Comparison of ENCODE assay signal across 24 cellular contexts in the genomic region with DNA sequence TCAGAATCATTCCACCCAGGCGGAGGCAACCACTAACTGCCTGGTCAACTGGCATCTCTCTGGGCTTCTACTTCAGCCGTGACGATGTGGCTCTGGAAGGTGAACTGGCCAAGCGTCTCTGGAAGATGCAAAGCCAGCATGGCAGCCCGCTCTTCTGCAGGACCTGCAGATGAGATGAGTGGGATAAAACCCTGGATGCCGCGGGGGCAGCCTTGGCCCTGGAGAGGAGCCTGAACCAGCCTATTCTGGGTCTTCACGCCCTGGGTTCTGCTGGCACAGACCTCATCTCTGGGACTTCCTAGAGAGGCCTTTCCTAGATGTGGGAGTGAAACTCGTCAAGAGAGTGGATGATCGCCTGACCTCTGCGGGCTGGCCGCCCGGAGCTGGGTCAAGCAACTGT.
"Had no signal": no experiment of that assay in that cellular context is flagged by ENCODE, and none has a peak within 500 bp of the region (broad histone marks: within the 10 kb centered on the region; RNA-seq: fewer than 3 reads in every experiment).

No MANE protein-coding gene starts in this region.

- H3K27me3 Mint-ChIP-seq: memory B cell had no signal

- DNase-seq: colonic mucosa; cortex of kidney; effector CD4-positive, alpha-beta T cell; effector memory CD4-positive, alpha-beta T cell; foreskin keratinocyte; glutamatergic neuron; head of caudate nucleus; hypothalamus; immature natural killer cell; islet precursor cell; left cardiac atrium; left lung; left ventricle myocardium superior; mammary epithelial cell; mesendoderm; midbrain; naive thymus-derived CD4-positive, alpha-beta T cell had no signal

- FAIRE-seq: endothelial cell of umbilical vein, frontal cortex had no signal

- H3K9me3 ChIP-seq: colonic mucosa, esophagus muscularis mucosa, left lung had no signal

- H3K9me3 Mint-ChIP-seq: dendritic cell treated with granulocyte-macrophage colony-stimulating factor and Interleukin-4, amounts not matched to agents 40 ng/mL and 50 ng/mL, for 4 days; immature natural killer cell; memory B cell; naive thymus-derived CD4-positive, alpha-beta T cell had no signal

- H3K4me1 ChIP-seq: colonic mucosa, foreskin keratinocyte had no signal

- H3K27me3 ChIP-seq: colonic mucosa, esophagus muscularis mucosa, foreskin keratinocyte, hepatocyte, left lung had no signal

- H3K27ac ChIP-seq: colonic mucosa, esophagus muscularis mucosa, foreskin keratinocyte, hepatocyte, left lung had no signal

- H3K36me3 ChIP-seq: colonic mucosa, esophagus muscularis mucosa, left lung had no signal

- H3K36me3 Mint-ChIP-seq: immature natural killer cell; memory B cell; naive thymus-derived CD4-positive, alpha-beta T cell had no signal

- ATAC-seq: foreskin keratinocyte; left cardiac atrium; left lung; left ventricle myocardium superior; naive thymus-derived CD4-positive, alpha-beta T cell had no signal

- H3K4me3 Mint-ChIP-seq: dendritic cell treated with granulocyte-macrophage colony-stimulating factor and Interleukin-4, amounts not matched to agents 40 ng/mL and 50 ng/mL, for 4 days; immature natural killer cell; memory B cell; naive thymus-derived CD4-positive, alpha-beta T cell had no signal

- H3K4me3 ChIP-seq: colonic mucosa, esophagus muscularis mucosa, hepatocyte, left lung, lung had no signal

- H3K27ac Mint-ChIP-seq: dendritic cell treated with granulocyte-macrophage colony-stimulating factor and Interleukin-4, amounts not matched to agents 40 ng/mL and 50 ng/mL, for 4 days; immature natural killer cell; memory B cell; naive thymus-derived CD4-positive, alpha-beta T cell had no signal
